28 cellular contexts compared by ENCODE assay signal in genomic region chr1:174766727-174767126, GRCh38.
"Had no signal": no experiment of that assay in that cellular context is flagged by ENCODE, and none has a peak within 500 bp of the region (broad histone marks: within the 10 kb centered on the region; RNA-seq: fewer than 3 reads in every experiment).

No MANE protein-coding gene starts in this region.

- H3K4me1 Mint-ChIP-seq: brain had no signal

- H3K27ac Mint-ChIP-seq: activated CD4-positive, alpha-beta T cell treated with anti-CD3 and anti-CD28 coated beads for 36 hours; activated CD4-positive, alpha-beta T cell treated with anti-CD3 and anti-CD28 coated beads, Interleukin-2, amount 10 ng/mL, durations not matched to agents 7 days and 5 days; activated CD8-positive, alpha-beta T cell treated with anti-CD3 and anti-CD28 coated beads, Interleukin-2, amount 10 ng/mL, durations not matched to agents 7 days and 5 days; activated naive CD4-positive, alpha-beta T cell treated with anti-CD3 and anti-CD28 coated beads, Interleukin-2, amount 10 ng/mL, durations not matched to agents 7 days and 5 days; activated naive CD8-positive, alpha-beta T cell; activated naive CD8-positive, alpha-beta T cell treated with anti-CD3 and anti-CD28 coated beads, Interleukin-2, amount 50 U/mL, for 24 hours; brain; WTC11 had no signal

- H3K36me3 Mint-ChIP-seq: activated naive CD4-positive, alpha-beta T cell treated with anti-CD3 and anti-CD28 coated beads, Interleukin-2, amount 10 ng/mL, durations not matched to agents 7 days and 5 days; activated naive CD8-positive, alpha-beta T cell; brain; WTC11 had no signal

- H3K27ac ChIP-seq: KMS-11, SJCRH30, SK-N-MC had no signal

- H3K4me2 ChIP-seq: KMS-11 had no signal

- H3K9ac ChIP-seq: KMS-11 had no signal

- DNase-seq: activated CD4-positive, alpha-beta T cell treated with anti-CD3 and anti-CD28 coated beads for 36 hours; activated CD4-positive, alpha-beta T cell treated with anti-CD3 and anti-CD28 coated beads, Interleukin-2, amount 10 ng/mL, durations not matched to agents 7 days and 5 days; activated CD4-positive, alpha-beta T cell treated with anti-CD3 and anti-CD28 coated beads, Interleukin-2, amount 50 U/mL, for 48 hours; activated CD8-positive, alpha-beta T cell treated with anti-CD3 and anti-CD28 coated beads, Interleukin-2, amount 10 ng/mL, durations not matched to agents 7 days and 5 days; activated effector memory CD4-positive, alpha-beta T cell treated with Interleukin-2 at 50 U/mL for 16 hours; activated naive CD4-positive, alpha-beta T cell treated with anti-CD3 and anti-CD28 coated beads, Interleukin-2, amount 10 ng/mL, durations not matched to agents 7 days and 5 days; activated naive CD8-positive, alpha-beta T cell treated with anti-CD3 and anti-CD28 coated beads, Interleukin-2, amount 50 U/mL, for 24 hours; activated T-cell treated with anti-CD3 and anti-CD28 coated beads, Interleukin-2, amount 50 U/mL, for 4 hours; anterior cingulate cortex; caudate nucleus; MM.1S; MV-4-11; NCI-H1092; NCI-H1436 treated with DMSO at 0.1 percent for 48 hours; NCI-H1694 treated with DMSO at 0.1 percent for 48 hours; NCI-H2029; NCI-H510A; NCI-H526; NCI-H748 treated with DMSO at 0.1 percent for 48 hours; SHP77; SJCRH30; T1000 had no signal

- H3K4me3 Mint-ChIP-seq: activated CD4-positive, alpha-beta T cell treated with anti-CD3 and anti-CD28 coated beads for 36 hours; activated CD4-positive, alpha-beta T cell treated with anti-CD3 and anti-CD28 coated beads, Interleukin-2, amount 10 ng/mL, durations not matched to agents 7 days and 5 days; activated CD8-positive, alpha-beta T cell treated with anti-CD3 and anti-CD28 coated beads, Interleukin-2, amount 10 ng/mL, durations not matched to agents 7 days and 5 days; activated naive CD4-positive, alpha-beta T cell treated with anti-CD3 and anti-CD28 coated beads, Interleukin-2, amount 10 ng/mL, durations not matched to agents 7 days and 5 days; activated naive CD8-positive, alpha-beta T cell; activated naive CD8-positive, alpha-beta T cell treated with anti-CD3 and anti-CD28 coated beads, Interleukin-2, amount 50 U/mL, for 24 hours; activated T-cell treated with anti-CD3 and anti-CD28 coated beads, Interleukin-2, amount 50 U/mL, for 4 hours; brain; WTC11 had no signal

- H3K27me3 Mint-ChIP-seq: activated CD4-positive, alpha-beta T cell treated with anti-CD3 and anti-CD28 coated beads for 36 hours; activated CD4-positive, alpha-beta T cell treated with anti-CD3 and anti-CD28 coated beads, Interleukin-2, amount 10 ng/mL, durations not matched to agents 7 days and 5 days; activated naive CD4-positive, alpha-beta T cell treated with anti-CD3 and anti-CD28 coated beads, Interleukin-2, amount 10 ng/mL, durations not matched to agents 7 days and 5 days; activated naive CD8-positive, alpha-beta T cell; activated naive CD8-positive, alpha-beta T cell treated with anti-CD3 and anti-CD28 coated beads, Interleukin-2, amount 50 U/mL, for 24 hours; brain had no signal

- H3K9me3 Mint-ChIP-seq: activated CD4-positive, alpha-beta T cell treated with anti-CD3 and anti-CD28 coated beads, Interleukin-2, amount 10 ng/mL, durations not matched to agents 7 days and 5 days; activated naive CD4-positive, alpha-beta T cell treated with anti-CD3 and anti-CD28 coated beads, Interleukin-2, amount 10 ng/mL, durations not matched to agents 7 days and 5 days; activated naive CD8-positive, alpha-beta T cell treated with anti-CD3 and anti-CD28 coated beads, Interleukin-2, amount 50 U/mL, for 24 hours; activated T-cell treated with anti-CD3 and anti-CD28 coated beads, Interleukin-2, amount 50 U/mL, for 4 hours; brain had no signal

- ATAC-seq: activated CD4-positive, alpha-beta T cell treated with anti-CD3 and anti-CD28 coated beads for 36 hours; activated CD4-positive, CD25-positive, alpha-beta regulatory T cell treated with anti-CD3 and anti-CD28 coated beads, Interleukin-2, amount 50 U/mL, for 24 hours; activated CD8-positive, alpha-beta T cell treated with anti-CD3 and anti-CD28 coated beads, Interleukin-2, amount 10 ng/mL, durations not matched to agents 7 days and 5 days; activated naive CD8-positive, alpha-beta T cell treated with anti-CD3 and anti-CD28 coated beads, Interleukin-2, amount 50 U/mL, for 24 hours; activated T-cell treated with anti-CD3 and anti-CD28 coated beads, Interleukin-2, amount 50 U/mL, for 4 hours; WTC11 had no signal

- H3K4me3 ChIP-seq: SJCRH30, SK-N-MC had no signal

- H3K36me3 ChIP-seq: SJCRH30 had no signal

- H3K9me3 ChIP-seq: SJCRH30 had no signal

- H3K4me1 ChIP-seq: SJCRH30 had no signal

- H3K27me3 ChIP-seq: SJCRH30 had no signal
